Comparison of ENCODE assay signal across 2 cellular contexts in the genomic region with DNA sequence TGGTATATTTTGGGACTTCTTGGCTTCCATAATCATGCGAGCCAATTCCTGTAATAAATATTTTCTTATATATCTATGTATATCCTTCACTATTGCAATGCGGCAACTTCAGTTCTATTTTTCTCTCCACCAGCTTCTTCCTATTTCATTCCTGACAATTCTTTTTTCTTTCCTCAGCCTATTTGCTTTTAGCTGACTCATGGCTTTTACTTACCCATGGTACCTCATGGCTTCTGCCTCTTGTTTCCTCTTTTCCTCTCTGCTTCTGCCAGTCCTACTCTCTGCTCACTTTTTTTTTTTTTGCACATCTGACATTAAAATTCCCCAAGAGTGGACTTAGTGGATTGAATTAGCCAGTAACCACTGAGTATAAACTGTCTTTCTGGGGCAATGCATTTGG.
TF ChIP-seq lines count a peak whose summit lies in the region.

No MANE protein-coding gene starts in this region.

TF ChIP-seq in A549, 52 proteins besides CTCF, POLR2A, EP300 and RAD21:
- TF ChIP-seq MAFK (IDR thresholded peaks at IDR 0.05; ENCODE audit: partially characterized antibody), result peak; percentile 84
- TF ChIP-seq ZSCAN20 (CRISPR knock-in tag; IDR thresholded peaks at IDR 0.05), result no peak

TF ChIP-seq in IMR-90, 13 proteins besides CTCF, POLR2A, EP300 and RAD21:
- TF ChIP-seq MAFK (IDR thresholded peaks at IDR 0.05; ENCODE audit: low read depth, low read length) (peak; percentile 93), BHLHE40 (IDR thresholded peaks at IDR 0.05; ENCODE audit: low read depth, low read length) (no peak)
